ENCODE assay signal across 20 cellular contexts in the genomic region with DNA sequence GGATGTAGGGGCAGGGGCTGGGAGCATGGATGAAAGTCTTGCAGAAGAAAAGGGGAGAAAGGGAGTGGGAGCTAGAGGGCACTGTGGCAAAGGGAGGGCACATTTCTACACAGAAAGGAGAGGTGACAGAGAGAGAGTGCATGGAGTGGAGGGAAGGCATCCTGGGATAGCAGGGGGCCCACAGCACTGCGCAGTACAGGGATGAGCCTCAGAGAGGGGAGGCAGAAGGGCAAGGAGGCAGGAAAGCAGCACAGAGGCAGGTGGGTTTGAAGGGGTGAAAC. TPM values are rescaled to one million over a fixed set of nuclear protein-coding genes. Genes with fewer than 3 reads are reported as not detected.
DNase-seq lines count a peak whose midpoint lies in the region; ATAC-seq, FAIRE-seq and TF ChIP-seq lines count a peak whose summit lies in the region.
"Had no signal": no experiment of that assay in that cellular context is flagged by ENCODE, and none has a peak within 500 bp of the region (broad histone marks: within the 10 kb centered on the region; RNA-seq: fewer than 3 reads in every experiment).

No MANE protein-coding gene starts in this region.

- no peak overlapping the region for H3K23ac ChIP-seq in mesenchymal stem cell (ENCODE audit: low read length in 2 of 2)

- TF ChIP-seq POLR2A in GM12878 (IDR thresholded peaks at IDR 0.05; ENCODE audit: low read depth, low read length), result no peak

- 50% methylated on average over 1 of the region's 1 CpG for WGBS in GM12878 (ENCODE audit: insufficient coverage, insufficient replicate concordance, low lambda C conversion rate, missing lambda C conversion rate)
- 89% methylated on average over 1 of the region's 1 CpG for WGBS in mesenchymal stem cell

- H3K27me3 ChIP-seq in GM12878 (replicated peaks in 1 of 2; ENCODE audit: control insufficient read depth in 2 of 2, insufficient read depth in 2 of 2, low read length in 1 of 2) (no peaks in the 10 kb centered on the region), mesenchymal stem cell (ENCODE audit: control insufficient read depth in 1 of 2, insufficient read depth in 1 of 2, low read length in 2 of 2) (no peaks in the 10 kb centered on the region), stomach smooth muscle (ENCODE audit: control insufficient read depth in 1 of 2, insufficient read depth in 2 of 2, low read length in 2 of 2) (no peaks in the 10 kb centered on the region), WERI-Rb-1 (ENCODE audit: insufficient read depth, low read depth, severe bottlenecking) (no peaks in the 10 kb centered on the region)
- H3K27me3 ChIP-seq: hepatocyte, SJSA1, transverse colon had no signal

- H3K36me3 Mint-ChIP-seq in activated CD8-positive, alpha-beta T cell treated with anti-CD3 and anti-CD28 coated beads, Interleukin-2, amount 10 ng/mL, durations not matched to agents 7 days and 5 days (ENCODE audit: low read depth), result peaks cover 6% of the 10 kb centered on the region
- peaks cover 8% of the 10 kb centered on the region for H3K36me3 Mint-ChIP-seq in activated CD8-positive, alpha-beta T cell treated with anti-CD3 and anti-CD28 coated beads for 36 hours (ENCODE audit: low read depth)

- TF ChIP-seq RAD21 in GM12878 (IDR thresholded peaks at IDR 0.05; ENCODE audit: insufficient read depth, low read depth, low read length), result no peak

- H4K8ac ChIP-seq in mesenchymal stem cell (ENCODE audit: low read length), result peak overlapping the region; percentile 21

- TF ChIP-seq EP300 in GM12878 (IDR thresholded peaks at IDR 0.05; ENCODE audit: borderline replicate concordance in 1 of 2, control insufficient read depth in 1 of 2, low read depth in 2 of 2, low read length in 2 of 2), result no peak

- peaks cover 16% of the 10 kb centered on the region for H3K79me1 ChIP-seq in mesenchymal stem cell (replicated peaks; ENCODE audit: low read length, poor library complexity, severe bottlenecking)

- no peak overlapping the region for H3K9ac ChIP-seq in GM12878 (ENCODE audit: control insufficient read depth, insufficient read depth, low read length)
- H3K9ac ChIP-seq in mesenchymal stem cell (ENCODE audit: low read length), result no peak overlapping the region
- no peak overlapping the region for H3K9ac ChIP-seq in stomach smooth muscle (ENCODE audit: low read length in 2 of 2)

- H2BK120ac ChIP-seq in mesenchymal stem cell (ENCODE audit: low read depth, low read length), result no peak overlapping the region

- TF ChIP-seq CTCF in activated CD8-positive, alpha-beta T cell treated with anti-CD3 and anti-CD28 coated beads for 36 hours (IDR thresholded peaks at IDR 0.05), result no peak
- 0 out of 6 replicates have a peak, but pooled peaks of 1 of the 3 experiments have one; percentile 4 for TF ChIP-seq CTCF in GM12878 (IDR thresholded peaks at IDR 0.05 in 2 of 3, conservative IDR thresholded peaks at IDR 0.05 in 1 of 3; ENCODE audit: control insufficient read depth in 2 of 3, extremely low read depth in 1 of 3, insufficient read depth in 1 of 3, low read depth in 3 of 3, low read length in 3 of 3)
- no peak for TF ChIP-seq CTCF in WERI-Rb-1 (IDR thresholded peaks at IDR 0.05; ENCODE audit: low read depth, low read length)

- CTCF ChIA-PET in activated CD8-positive, alpha-beta T cell treated with anti-CD3 and anti-CD28 coated beads, Interleukin-2, amount 10 ng/mL, durations not matched to agents 7 days and 5 days (lab: Charles Lee), result interaction anchor here (1.8 kb wide), 1 partner anchor 14 kb away, joined by 10 read pairs; no protein-coding TSS in a partner anchor
- CTCF ChIA-PET in activated CD8-positive, alpha-beta T cell treated with anti-CD3 and anti-CD28 coated beads for 36 hours (lab: Charles Lee), result interaction anchor here (1.5 to 11.4 kb wide), 2 partner anchors 11 to 62 kb away, joined by 5 to 106 read pairs; no protein-coding TSS in a partner anchor
- CTCF ChIA-PET in GM12878 (lab: Yijun Ruan, JAX), result interaction anchor here (1.2 to 4.1 kb wide), 4 partner anchors 10 to 41 kb away, joined by 3 to 33 read pairs (median 16); no protein-coding TSS in a partner anchor

- RAD21 ChIA-PET in GM12878 (lab: Charles Lee; ENCODE audit: unreplicated experiment), result interaction anchor here (0.7 to 2.2 kb wide), 3 partner anchors 10 to 14 kb away, joined by 3 to 8 read pairs (median 6); no protein-coding TSS in a partner anchor

- no peak for FAIRE-seq in GM12878 (lab: Jason Lieb, UNC)

- H3K4me1 ChIP-seq in GM12878 (ENCODE audit: control insufficient read depth, insufficient read depth, low read length) (peaks cover 54% of the 10 kb centered on the region), mesenchymal stem cell (ENCODE audit: control insufficient read depth, insufficient read depth, low read depth, low read length) (peaks cover 80% of the 10 kb centered on the region), stomach smooth muscle (ENCODE audit: control insufficient read depth, insufficient read depth, low read length) (peaks cover 82% of the 10 kb centered on the region)

- H3K27ac ChIP-seq in GM12878 (ENCODE audit: control insufficient read depth, insufficient read depth), result peak overlapping the region; percentile 67; the same call in 1 of the 2 replicates
- H3K27ac ChIP-seq in mesenchymal stem cell (ENCODE audit: low read length, poor library complexity, severe bottlenecking), result peak overlapping the region; percentile 99
- peak overlapping the region; percentile 37 for H3K27ac ChIP-seq in stomach smooth muscle (ENCODE audit: low read length)
- H3K27ac ChIP-seq in WERI-Rb-1, result no peak overlapping the region
- H3K27ac ChIP-seq: hepatocyte, prostate gland had no signal

- intact Hi-C loops in activated CD8-positive, alpha-beta T cell treated with anti-CD3 and anti-CD28 coated beads for 36 hours (cut with micrococcal nuclease), result no loop called here
- intact Hi-C loops in GM12878 (cut with micrococcal nuclease; ENCODE audit: unreplicated experiment), result no loop called here

- no peaks in the 10 kb centered on the region for H3K9me3 Mint-ChIP-seq in activated CD8-positive, alpha-beta T cell treated with anti-CD3 and anti-CD28 coated beads, Interleukin-2, amount 10 ng/mL, durations not matched to agents 7 days and 5 days (ENCODE audit: insufficient read depth)
- H3K9me3 Mint-ChIP-seq in activated CD8-positive, alpha-beta T cell treated with anti-CD3 and anti-CD28 coated beads for 36 hours, result no peaks in the 10 kb centered on the region
- H3K9me3 Mint-ChIP-seq: CD4-positive, alpha-beta memory T cell had no signal

- SMC1A ChIA-PET in GM12878 (lab: Charles Lee; ENCODE audit: uncharacterized antibody, unreplicated experiment), result interaction anchor here (1.2 kb wide), 1 partner anchor 15 kb away, joined by 3 read pairs; no protein-coding TSS in a partner anchor

- H3K27me3 Mint-ChIP-seq in activated CD8-positive, alpha-beta T cell treated with anti-CD3 and anti-CD28 coated beads, Interleukin-2, amount 10 ng/mL, durations not matched to agents 7 days and 5 days (ENCODE audit: low read depth), result no peaks in the 10 kb centered on the region
- H3K27me3 Mint-ChIP-seq in activated CD8-positive, alpha-beta T cell treated with anti-CD3 and anti-CD28 coated beads for 36 hours, result no peaks in the 10 kb centered on the region
- H3K27me3 Mint-ChIP-seq: CD4-positive, alpha-beta memory T cell had no signal

- H4K91ac ChIP-seq in mesenchymal stem cell (ENCODE audit: low read length), result peak overlapping the region; percentile 48

- H2BK15ac ChIP-seq in mesenchymal stem cell (ENCODE audit: low read depth, poor library complexity, severe bottlenecking), result peak overlapping the region; percentile 6

- POLR2A ChIA-PET in activated CD8-positive, alpha-beta T cell treated with anti-CD3 and anti-CD28 coated beads, Interleukin-2, amount 10 ng/mL, durations not matched to agents 7 days and 5 days (lab: Charles Lee), result interaction anchor here (1.4 kb wide), 1 partner anchor 21 kb away, joined by 3 read pairs; no protein-coding TSS in a partner anchor
- POLR2A ChIA-PET in activated CD8-positive, alpha-beta T cell treated with anti-CD3 and anti-CD28 coated beads for 36 hours (lab: Charles Lee), result no interaction called here
- POLR2A ChIA-PET in GM12878 (lab: Charles Lee), result interaction anchor here (0.6 to 1.6 kb wide), 2 partner anchors 10 to 11 kb away, joined by 3 to 5 read pairs; no protein-coding TSS in a partner anchor

- peak overlapping the region; percentile 12 to 93 for H2BK12ac ChIP-seq in mesenchymal stem cell (ENCODE audit: low read length in 2 of 2)

- H3K4me2 ChIP-seq in GM12878 (ENCODE audit: control insufficient read depth, insufficient read depth), result no peak overlapping the region
- no peak overlapping the region for H3K4me2 ChIP-seq in mesenchymal stem cell (ENCODE audit: low read length, poor library complexity, severe bottlenecking)
- H3K4me2 ChIP-seq: hepatocyte had no signal

- peak overlapping the region; percentile 39 for H3K27ac Mint-ChIP-seq in activated CD8-positive, alpha-beta T cell treated with anti-CD3 and anti-CD28 coated beads, Interleukin-2, amount 10 ng/mL, durations not matched to agents 7 days and 5 days
- no peak overlapping the region for H3K27ac Mint-ChIP-seq in activated CD8-positive, alpha-beta T cell treated with anti-CD3 and anti-CD28 coated beads for 36 hours

- peaks cover 4% of the 10 kb centered on the region; the same call in 1 of the 2 replicates for H3K79me2 ChIP-seq in GM12878 (ENCODE audit: control insufficient read depth, insufficient read depth, low read length)
- H3K79me2 ChIP-seq: hepatocyte had no signal

- no peaks in the 10 kb centered on the region for H3K9me3 ChIP-seq in GM12878 (replicated peaks; ENCODE audit: control insufficient read depth, insufficient read depth, low read length)
- no peaks in the 10 kb centered on the region for H3K9me3 ChIP-seq in mesenchymal stem cell (ENCODE audit: control insufficient read depth, low read length)
- H3K9me3 ChIP-seq in stomach smooth muscle (ENCODE audit: control insufficient read depth in 2 of 2, low read length in 2 of 2), result no peaks in the 10 kb centered on the region
- no peaks in the 10 kb centered on the region for H3K9me3 ChIP-seq in WERI-Rb-1 (ENCODE audit: severe bottlenecking)
- H3K9me3 ChIP-seq: prostate gland, SJSA1, transverse colon had no signal

- H2AFZ ChIP-seq in GM12878 (ENCODE audit: control insufficient read depth, low read depth, low read length), result no peak overlapping the region
- H2AFZ ChIP-seq in mesenchymal stem cell (ENCODE audit: low read depth, low read length), result no peak overlapping the region
- H2AFZ ChIP-seq: hepatocyte had no signal

- no peak overlapping the region for H3K4me3 Mint-ChIP-seq in activated CD8-positive, alpha-beta T cell treated with anti-CD3 and anti-CD28 coated beads, Interleukin-2, amount 10 ng/mL, durations not matched to agents 7 days and 5 days
- H3K4me3 Mint-ChIP-seq in activated CD8-positive, alpha-beta T cell treated with anti-CD3 and anti-CD28 coated beads for 36 hours, result no peak overlapping the region
- H3K4me3 Mint-ChIP-seq: CD4-positive, alpha-beta memory T cell had no signal

- peak overlapping the region; percentile 14 to 64 for H3K18ac ChIP-seq in mesenchymal stem cell (ENCODE audit: low read depth in 1 of 2, low read length in 2 of 2)

- H3K14ac ChIP-seq in mesenchymal stem cell (ENCODE audit: low read length in 2 of 2), result peak overlapping the region in 1 of 2 experiments; percentile 80

- no peak for DNase-seq in activated CD8-positive, alpha-beta T cell treated with anti-CD3 and anti-CD28 coated beads, Interleukin-2, amount 10 ng/mL, durations not matched to agents 7 days and 5 days
- DNase-seq in activated CD8-positive, alpha-beta T cell treated with anti-CD3 and anti-CD28 coated beads for 36 hours, result no peak
- DNase-seq in GM12878 (ENCODE audit: low read depth, low spot score), result no peak
- DNase-seq in mesenchymal stem cell, result no peak
- DNase-seq in occipital lobe (lab: John Stamatoyannopoulos, UW), result no peak
- DNase-seq in WERI-Rb-1, result no peak
- DNase-seq in central memory CD4-positive, alpha-beta T cell, result no peak
- DNase-seq: activated CD4-positive, alpha-beta T cell treated with anti-CD3 and anti-CD28 coated beads, Interleukin-2, amount 50 U/mL, for 48 hours; activated T-cell treated with anti-CD3 and anti-CD28 coated beads, Interleukin-2, amount 50 U/mL, for 48 hours; amygdala; CD4-positive, alpha-beta memory T cell; cortex of kidney; GOT3; Kasumi-1; NCI-H1417 treated with DMSO at 0.1 percent for 48 hours; transverse colon had no signal

- BruUV-seq in GM12878 (replicated peaks; lab: Mats Ljungman, UMichigan), result no TSS peak

- no peak for ATAC-seq in activated CD8-positive, alpha-beta T cell treated with anti-CD3 and anti-CD28 coated beads, Interleukin-2, amount 10 ng/mL, durations not matched to agents 7 days and 5 days
- no peak for ATAC-seq in activated CD8-positive, alpha-beta T cell treated with anti-CD3 and anti-CD28 coated beads for 36 hours
- no peak for ATAC-seq in GM12878

- H3K4me3 ChIP-seq in GM12878 (no peak overlapping the region), mesenchymal stem cell (ENCODE audit: insufficient read depth in 1 of 2, low read depth in 1 of 2, low read length in 2 of 2) (no peak overlapping the region), stomach smooth muscle (ENCODE audit: low read length in 2 of 2) (no peak overlapping the region), WERI-Rb-1 (ENCODE audit: low read depth, low read length) (no peak overlapping the region)
- H3K4me3 ChIP-seq: hepatocyte, prostate gland, SJSA1, transverse colon had no signal

- H2AK5ac ChIP-seq in mesenchymal stem cell (ENCODE audit: low read length, severe bottlenecking), result peak overlapping the region; percentile 87

- H3K36me3 ChIP-seq in GM12878 (ENCODE audit: control insufficient read depth in 2 of 2, insufficient read depth in 2 of 2, low read length in 1 of 2), result no peaks in the 10 kb centered on the region; a peak in 2 of 4 replicates
- H3K36me3 ChIP-seq in mesenchymal stem cell (ENCODE audit: control insufficient read depth in 1 of 2, insufficient read depth in 2 of 2, low read depth in 1 of 2, low read length in 2 of 2), result peaks cover 21 to 31% of the 10 kb centered on the region in 2 experiments
- peaks cover 7 to 15% of the 10 kb centered on the region in 2 donors for H3K36me3 ChIP-seq in stomach smooth muscle (ENCODE audit: control insufficient read depth in 2 of 2, insufficient read depth in 2 of 2, low read length in 2 of 2)
- H3K36me3 ChIP-seq in WERI-Rb-1, result no peaks in the 10 kb centered on the region
- H3K36me3 ChIP-seq: prostate gland, transverse colon had no signal

- H3K4me1 Mint-ChIP-seq in activated CD8-positive, alpha-beta T cell treated with anti-CD3 and anti-CD28 coated beads, Interleukin-2, amount 10 ng/mL, durations not matched to agents 7 days and 5 days (ENCODE audit: low read depth), result peaks cover 59% of the 10 kb centered on the region
- peaks cover 30% of the 10 kb centered on the region for H3K4me1 Mint-ChIP-seq in activated CD8-positive, alpha-beta T cell treated with anti-CD3 and anti-CD28 coated beads for 36 hours (ENCODE audit: low read depth)

- H2BK5ac ChIP-seq in mesenchymal stem cell (ENCODE audit: low read depth, low read length, poor library complexity, severe bottlenecking), result no peak overlapping the region

- peak overlapping the region; percentile 15 to 60 for H3K4ac ChIP-seq in mesenchymal stem cell (ENCODE audit: low read depth in 1 of 2, low read length in 2 of 2)

- in situ Hi-C loops in GM12878 (cut with MboI), result no loop called here

- H4K20me1 ChIP-seq in GM12878 (ENCODE audit: control insufficient read depth, insufficient read depth), result no peaks in the 10 kb centered on the region

RNA-seq across cellular contexts. Expression of a gene that starts 5.4 kb away (rescaled TPM):
- 10 to 100 TPM; 10.8 to 10.9 TPM for total RNA-seq in activated CD8-positive, alpha-beta T cell treated with anti-CD3 and anti-CD28 coated beads, Interleukin-2, amount 10 ng/mL, durations not matched to agents 7 days and 5 days
- 1 to 10 TPM; 5.2 to 6.5 TPM for total RNA-seq in activated CD8-positive, alpha-beta T cell treated with anti-CD3 and anti-CD28 coated beads for 36 hours
- total RNA-seq in GM12878 (2013; cell fraction: nucleolus; rRNA removed), result 10.3 and 11.0 TPM in 2 replicates
- total RNA-seq in GM12878 (2014; rRNA removed) (12.0 and 12.2 TPM in 2 replicates), GM12878 (2014; rRNA removed; fragmentation: Illumina TruSeq; extraction: Trizol) (4.6 TPM in 2 replicates), GM12878 (2021) (12.1 TPM in 2 replicates), occipital lobe (23.4 TPM)
- polyA plus RNA-seq in GM12878 (2011; ENCODE audit: low read depth), result 2.0 TPM
- polyA plus RNA-seq in GM12878 (2011; rRNA removed) (2.0 and 4.2 TPM in 2 replicates), GM12878 (2014; fragmentation: Illumina TruSeq; extraction: Trizol) (1.7 and 3.2 TPM in 2 replicates), GM12878 (2014; fragmentation: Nextera tagmentation; extraction: Ambion mirVana) (under 1 TPM; 0.14 to 0.46 TPM), GM12878 (2014; rRNA removed) (12.5 and 13.6 TPM in 2 replicates), GM12878 (2016; fragmentation: Nextera tagmentation; extraction: Ambion mirVana) (10 to 100 TPM; 13.2 to 13.6 TPM)
- 6.4 and 9.0 TPM in 2 replicates for polyA plus RNA-seq in GM12878 (2011; cell fraction: cytosol; rRNA removed)
- 9.2 and 11.5 TPM in 2 replicates for polyA plus RNA-seq in GM12878 (2011; cell fraction: nucleus; rRNA removed)
- polyA plus RNA-seq in GM12878 (2012), result 4.7 and 5.3 TPM in 2 replicates
- polyA minus RNA-seq in GM12878 (2011; rRNA and poly(A)+ RNA removed), result 3.1 and 4.0 TPM in 2 replicates
- 1.6 and 3.1 TPM in 2 replicates for polyA minus RNA-seq in GM12878 (2011; cell fraction: cytosol; rRNA and poly(A)+ RNA removed)
- polyA minus RNA-seq in GM12878 (2011; cell fraction: nucleus; rRNA and poly(A)+ RNA removed), result 3.3 and 5.1 TPM in 2 replicates
- polyA plus RNA-seq in mesenchymal stem cell (2013, experiment 1 of 2), result 7.8 TPM
- 8.5 TPM for polyA plus RNA-seq in mesenchymal stem cell (2013, experiment 2 of 2)

RNA-seq across cellular contexts. Expression of a gene that starts 7.8 kb away (rescaled TPM):
- total RNA-seq in activated CD8-positive, alpha-beta T cell treated with anti-CD3 and anti-CD28 coated beads, Interleukin-2, amount 10 ng/mL, durations not matched to agents 7 days and 5 days, result 100 to 1,000 TPM; 108 to 115 TPM
- total RNA-seq in activated CD8-positive, alpha-beta T cell treated with anti-CD3 and anti-CD28 coated beads for 36 hours, result 10 to 100 TPM; 48.8 to 49.6 TPM
- 88.7 and 88.9 TPM in 2 replicates for total RNA-seq in GM12878 (2013; cell fraction: nucleolus; rRNA removed)
- total RNA-seq in GM12878 (2014; rRNA removed) (28.4 and 28.9 TPM in 2 replicates), GM12878 (2014; rRNA removed; fragmentation: Illumina TruSeq; extraction: Trizol) (17.8 and 18.8 TPM in 2 replicates), GM12878 (2021) (91.5 and 95.5 TPM in 2 replicates), occipital lobe (6.4 TPM)
- polyA plus RNA-seq in GM12878 (2011; ENCODE audit: low read depth), result 26.0 TPM
- polyA plus RNA-seq in GM12878 (2011; rRNA removed) (7.6 and 13.6 TPM in 2 replicates), GM12878 (2014; fragmentation: Illumina TruSeq; extraction: Trizol) (15.0 and 32.7 TPM in 2 replicates), GM12878 (2014; fragmentation: Nextera tagmentation; extraction: Ambion mirVana) (10 to 100 TPM in 1 of 2 experiments, 1 to 10 TPM in 1; 8.5 to 14.2 TPM), GM12878 (2014; rRNA removed) (34.2 and 45.3 TPM in 2 replicates), GM12878 (2016; fragmentation: Nextera tagmentation; extraction: Ambion mirVana) (10 to 100 TPM; 54.0 to 60.0 TPM)
- 21.8 and 24.5 TPM in 2 replicates for polyA plus RNA-seq in GM12878 (2011; cell fraction: cytosol; rRNA removed)
- 50.9 and 65.9 TPM in 2 replicates for polyA plus RNA-seq in GM12878 (2011; cell fraction: nucleus; rRNA removed)
- polyA plus RNA-seq in GM12878 (2012), result 58.4 and 60.6 TPM in 2 replicates
- polyA minus RNA-seq in GM12878 (2011; rRNA and poly(A)+ RNA removed), result 20.8 and 38.7 TPM in 2 replicates
- polyA minus RNA-seq in GM12878 (2011; cell fraction: cytosol; rRNA and poly(A)+ RNA removed), result 30.0 and 41.2 TPM in 2 replicates
- 18.5 and 37.6 TPM in 2 replicates for polyA minus RNA-seq in GM12878 (2011; cell fraction: nucleus; rRNA and poly(A)+ RNA removed)
- 49.0 TPM for polyA plus RNA-seq in mesenchymal stem cell (2013, experiment 1 of 2)
- 51.3 TPM for polyA plus RNA-seq in mesenchymal stem cell (2013, experiment 2 of 2)
